In genomic region chr22:20866716-20867115, GRCh38 we compare ENCODE assay signal across 13 cellular contexts. TPM values are rescaled to one million over a fixed set of nuclear protein-coding genes. Genes with fewer than 3 reads are reported as not detected.
DNase-seq lines count a peak whose midpoint lies in the region; ATAC-seq and TF ChIP-seq lines count a peak whose summit lies in the region.
"Had no signal": no experiment of that assay in that cellular context is flagged by ENCODE, and none has a peak within 500 bp of the region (broad histone marks: within the 10 kb centered on the region; RNA-seq: fewer than 3 reads in every experiment).

No MANE protein-coding gene starts in this region.

- no peak for DNase-seq in cardiac muscle cell (ENCODE audit: low read depth in 1 of 2, low spot score in 1 of 2)
- DNase-seq in Right ventricle myocardium inferior (ENCODE audit: missing footprints), result no peak
- no peak for DNase-seq in right lobe of liver
- no peak for DNase-seq in type B pancreatic cell (ENCODE audit: extremely low spot score, unreplicated experiment)
- DNase-seq in aorta, result no peak
- DNase-seq in activated CD4-positive, CD25-positive, alpha-beta regulatory T cell (lab: John Stamatoyannopoulos, UW), result no peak
- DNase-seq: effector CD4-positive, alpha-beta T cell; NCI-H1048; NCI-H82; stimulated activated CD8-positive, alpha-beta memory T cell treated with anti-CD3 and anti-CD28 coated beads, Interleukin-4, amount 100 ng/mL, for 48 hours had no signal

- no peaks in the 10 kb centered on the region for H3K9me3 Mint-ChIP-seq in type B pancreatic cell
- H3K9me3 Mint-ChIP-seq: activated T-helper 1 cell treated with anti-CD3 and anti-CD28 coated beads, Interleukin-12 subunit alpha, Interleukin-12 subunit beta, Interleukin-2, Interleukin-4 antibody, amounts not matched to agents 30 ng/mL and 10 ng/mL and 1 ng/mL, durations not matched to agents 14 hours and 24 hours and 36 hours; T-helper 1 cell treated with Interleukin-12 subunit alpha and Interleukin-12 subunit beta and Interleukin-4 antibody, amounts not matched to agents 30 μg/mL and 1 μg/mL, for 36 hours had no signal

- no peak overlapping the region for H3K4me3 Mint-ChIP-seq in type B pancreatic cell

- H3K27ac Mint-ChIP-seq in type B pancreatic cell, result peak overlapping the region; percentile 65

- H3K9me3 ChIP-seq in cardiac muscle cell (ENCODE audit: low read depth), result no peaks in the 10 kb centered on the region
- no peaks in the 10 kb centered on the region for H3K9me3 ChIP-seq in right lobe of liver
- no peaks in the 10 kb centered on the region for H3K9me3 ChIP-seq in aorta (ENCODE audit: control insufficient read depth, low read length)
- H3K9me3 ChIP-seq: HAP-1 had no signal

- H3K4me1 ChIP-seq in cardiac muscle cell (ENCODE audit: low read depth), result peaks cover 17% of the 10 kb centered on the region
- H3K4me1 ChIP-seq in right lobe of liver, result peaks cover 0 to 46% (median 14%) of the 10 kb centered on the region in 4 donors
- no peaks in the 10 kb centered on the region for H3K4me1 ChIP-seq in aorta (ENCODE audit: control insufficient read depth in 1 of 2, insufficient read depth in 2 of 2, low read length in 2 of 2)
- H3K4me1 ChIP-seq: HAP-1 had no signal

- H3K36me3 ChIP-seq in cardiac muscle cell (peaks cover 4% of the 10 kb centered on the region), right lobe of liver (peaks cover 0 to 14% (median 6%) of the 10 kb centered on the region in 4 donors), aorta (ENCODE audit: control insufficient read depth in 1 of 2, insufficient read depth in 2 of 2, low read length in 1 of 2) (peaks cover 0 to 1% of the 10 kb centered on the region in 2 donors)

- TF ChIP-seq POLR2A in right lobe of liver (IDR thresholded peaks at IDR 0.05), result no peak

- H3K27ac ChIP-seq in cardiac muscle cell (peak overlapping the region; percentile 89), right lobe of liver (peak overlapping the region; percentile 91 to 96 (median 93)), aorta (ENCODE audit: low read depth in 1 of 2, low read length in 2 of 2) (no peak overlapping the region)

- no peak overlapping the region for H3K4me3 ChIP-seq in cardiac muscle cell
- peak overlapping the region in 2 of 3 donors; percentile 20 to 27 for H3K4me3 ChIP-seq in right lobe of liver
- H3K4me3 ChIP-seq in aorta (ENCODE audit: low read length in 2 of 2), result no peak overlapping the region
- H3K4me3 ChIP-seq: HAP-1 had no signal

- H3K27me3 Mint-ChIP-seq in type B pancreatic cell, result no peaks in the 10 kb centered on the region

- WGBS in right lobe of liver (ENCODE audit: insufficient coverage, low coverage, low lambda C conversion rate, missing lambda C conversion rate), result 34% methylated on average over 4 of the region's 4 CpGs
- 78 to 85% methylated on average over 4 of the region's 4 CpGs for WGBS in aorta, 2 donors

- H3K27me3 ChIP-seq in cardiac muscle cell (no peaks in the 10 kb centered on the region), right lobe of liver (no peaks in the 10 kb centered on the region), aorta (ENCODE audit: control insufficient read depth in 1 of 2, insufficient read depth in 2 of 2, low read length in 1 of 2) (no peaks in the 10 kb centered on the region)

- no peak for ATAC-seq in Right ventricle myocardium inferior
- peak in 3 of 4 donors; percentile 2 to 5 (median 5) for ATAC-seq in right lobe of liver
- no peak for ATAC-seq in aorta (ENCODE audit: low FRiP score)

- H3K4me1 Mint-ChIP-seq in type B pancreatic cell (ENCODE audit: unreplicated experiment), result peaks cover 27% of the 10 kb centered on the region

- peaks cover 14% of the 10 kb centered on the region for H3K36me3 Mint-ChIP-seq in type B pancreatic cell

- intact Hi-C loops in Right ventricle myocardium inferior (cut with DNase I), result no loop called here
- intact Hi-C loops in right lobe of liver (cut with DNase I), result no loop called here
- intact Hi-C loops in aorta (cut with DNase I), result no loop called here

- no peak for TF ChIP-seq CTCF in cardiac muscle cell (IDR thresholded peaks at IDR 0.05; ENCODE audit: low read depth, low read length)
- no peak for TF ChIP-seq CTCF in right lobe of liver (IDR thresholded peaks at IDR 0.05)
- TF ChIP-seq CTCF in type B pancreatic cell (conservative IDR thresholded peaks at IDR 0.05), result no peak

RNA-seq across cellular contexts. Expression of gene SNAP29, which starts 7.9 kb away (rescaled TPM):
- total RNA-seq in cardiac muscle cell (22.0 and 25.2 TPM in 2 replicates), Right ventricle myocardium inferior (22.8 TPM), right lobe of liver (10 to 100 TPM; 17.6 to 27.0 (median 22.4) TPM), type B pancreatic cell (ENCODE audit: low replicate concordance) (19.0 and 20.4 TPM in 2 replicates), aorta (10 to 100 TPM; 21.7 to 25.5 TPM)
- polyA plus RNA-seq in cardiac muscle cell (37.9 and 38.1 TPM in 2 replicates), aorta (10 to 100 TPM; 19.2 to 22.9 TPM)

RNA-seq across cellular contexts. Expression of gene PI4KA, which starts 8.1 kb away (rescaled TPM):
- total RNA-seq in cardiac muscle cell (83.3 and 83.7 TPM in 2 replicates), Right ventricle myocardium inferior (46.0 TPM), right lobe of liver (10 to 100 TPM; 35.3 to 55.4 (median 47.7) TPM), type B pancreatic cell (ENCODE audit: low replicate concordance) (119 and 120 TPM in 2 replicates), aorta (100 to 1,000 TPM in 1 of 2 donors, 10 to 100 TPM in 1; 88.6 to 107 TPM)
- polyA plus RNA-seq in cardiac muscle cell (85.2 and 95.9 TPM in 2 replicates), aorta (10 to 100 TPM; 21.9 to 61.0 TPM)

RNA-seq across cellular contexts. Expression of gene CRKL, which starts 50.5 kb away (rescaled TPM):
- total RNA-seq in cardiac muscle cell (74.3 and 80.9 TPM in 2 replicates), Right ventricle myocardium inferior (52.6 TPM), right lobe of liver (10 to 100 TPM; 27.5 to 53.1 (median 35.2) TPM), type B pancreatic cell (ENCODE audit: low replicate concordance) (64.9 and 78.1 TPM in 2 replicates), aorta (10 to 100 TPM; 36.2 to 45.9 TPM)
- polyA plus RNA-seq in cardiac muscle cell (42.4 and 60.1 TPM in 2 replicates), aorta (10 to 100 TPM in 1 of 2 donors, 1 to 10 TPM in 1; 9.5 to 14.4 TPM)

Comparison
In these comparisons a context has a peak if more than half of its experiments do, and no peak if none do; other contexts are left out.
1. H3K27ac ChIP-seq: peak in cardiac muscle cell (single experiment) and right lobe of liver (3 of 3); none in aorta (0 of 2).
2. H3K4me3 ChIP-seq: peak in right lobe of liver (2 of 3); none in cardiac muscle cell (single experiment) and aorta (0 of 2).
3. ATAC-seq: peak in right lobe of liver (3 of 4); none in Right ventricle myocardium inferior (single experiment) and aorta (single experiment).